13 cellular contexts compared by ENCODE assay signal in the genomic region with DNA sequence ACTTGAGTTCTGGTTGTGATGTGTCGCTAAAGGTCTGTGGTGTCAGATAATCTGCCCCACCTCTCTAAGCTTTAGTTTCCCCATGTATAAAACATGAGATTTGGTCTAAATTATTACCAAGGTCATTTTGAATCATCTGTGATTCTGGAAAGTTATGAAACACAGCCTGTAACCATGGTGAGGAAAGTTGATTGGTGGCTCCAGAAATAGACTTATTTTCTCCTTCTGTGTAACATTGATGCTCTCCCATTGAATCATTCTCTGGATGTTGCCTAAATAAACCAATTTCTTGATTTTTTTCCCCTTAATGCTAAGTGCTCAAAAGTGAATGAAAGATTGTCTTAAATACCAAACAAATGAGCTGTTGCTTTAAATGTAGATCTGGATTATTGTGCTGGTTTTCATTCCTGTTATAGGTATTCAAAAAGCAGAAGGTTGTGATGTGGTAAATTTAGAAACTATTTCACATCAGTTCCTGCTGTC. TPM values are rescaled to one million over a fixed set of nuclear protein-coding genes. Genes with fewer than 3 reads are reported as not detected.
DNase-seq lines count a peak whose midpoint lies in the region; ATAC-seq and TF ChIP-seq lines count a peak whose summit lies in the region.
"Had no signal": no experiment of that assay in that cellular context is flagged by ENCODE, and none has a peak within 500 bp of the region (broad histone marks: within the 10 kb centered on the region; RNA-seq: fewer than 3 reads in every experiment).

No MANE protein-coding gene starts in this region.

- no peak overlapping the region for H3K27ac ChIP-seq in left ventricle myocardium inferior (replicated peaks)
- H3K27ac ChIP-seq: lower lobe of right lung had no signal

- H3K36me3 Mint-ChIP-seq in activated naive CD8-positive, alpha-beta T cell treated with anti-CD3 and anti-CD28 coated beads, Interleukin-2, amount 10 ng/mL, durations not matched to agents 7 days and 5 days, result peaks cover 38% of the 10 kb centered on the region

- H3K4me3 ChIP-seq in left ventricle myocardium inferior, result no peak overlapping the region
- H3K4me3 ChIP-seq: lower lobe of right lung, skin epidermis had no signal

- no peak for TF ChIP-seq CTCF in left ventricle myocardium inferior (IDR thresholded peaks at IDR 0.05; ENCODE audit: borderline replicate concordance)

- no peaks in the 10 kb centered on the region for H3K27me3 ChIP-seq in left ventricle myocardium inferior (ENCODE audit: low read depth)

- ATAC-seq in left ventricle myocardium superior, result peak; percentile 23
- no peak for ATAC-seq in activated naive CD8-positive, alpha-beta T cell treated with anti-CD3 and anti-CD28 coated beads, Interleukin-2, amount 10 ng/mL, durations not matched to agents 7 days and 5 days (ENCODE audit: low read depth)
- ATAC-seq: HCT116 had no signal

- H3K4me1 Mint-ChIP-seq in activated naive CD8-positive, alpha-beta T cell treated with anti-CD3 and anti-CD28 coated beads, Interleukin-2, amount 10 ng/mL, durations not matched to agents 7 days and 5 days, result peaks cover 34% of the 10 kb centered on the region

- no peaks in the 10 kb centered on the region for H3K36me3 ChIP-seq in left ventricle myocardium inferior
- H3K36me3 ChIP-seq: lower lobe of right lung had no signal

- intact Hi-C loops in left ventricle myocardium superior (cut with micrococcal nuclease), result no loop called here
- intact Hi-C loops in left ventricle myocardium inferior (cut with micrococcal nuclease), result no loop called here

- POLR2A ChIA-PET in activated naive CD8-positive, alpha-beta T cell treated with anti-CD3 and anti-CD28 coated beads, Interleukin-2, amount 10 ng/mL, durations not matched to agents 7 days and 5 days (lab: Charles Lee), result no interaction called here

- no peaks in the 10 kb centered on the region for H3K27me3 Mint-ChIP-seq in activated naive CD8-positive, alpha-beta T cell treated with anti-CD3 and anti-CD28 coated beads, Interleukin-2, amount 10 ng/mL, durations not matched to agents 7 days and 5 days

- H3K4me1 ChIP-seq in left ventricle myocardium inferior, result peaks cover 38% of the 10 kb centered on the region

- H3K27ac Mint-ChIP-seq in activated naive CD8-positive, alpha-beta T cell treated with anti-CD3 and anti-CD28 coated beads, Interleukin-2, amount 10 ng/mL, durations not matched to agents 7 days and 5 days, result peak overlapping the region; percentile 37

- peaks cover 3% of the 10 kb centered on the region for H3K9me3 Mint-ChIP-seq in activated naive CD8-positive, alpha-beta T cell treated with anti-CD3 and anti-CD28 coated beads, Interleukin-2, amount 10 ng/mL, durations not matched to agents 7 days and 5 days

- H3K9me3 ChIP-seq in left ventricle myocardium inferior (replicated peaks), result no peaks in the 10 kb centered on the region
- H3K9me3 ChIP-seq: lower lobe of right lung had no signal

- DNase-seq in left ventricle myocardium superior (no peak), left ventricle myocardium inferior (no peak), hepatic stellate cell (ENCODE audit: low spot score) (peak; percentile 74), NCI-H345 (lab: John Stamatoyannopoulos, UW) (no peak), activated gamma-delta T cell (lab: John Stamatoyannopoulos, UW) (no peak), dedifferentiated amniotic fluid mesenchymal stem cell (ENCODE audit: extremely low spot score) (no peak), 8988T (no peak)
- no peak for DNase-seq in activated naive CD8-positive, alpha-beta T cell treated with anti-CD3 and anti-CD28 coated beads, Interleukin-2, amount 10 ng/mL, durations not matched to agents 7 days and 5 days
- DNase-seq: activated T-cell treated with anti-CD3 and anti-CD28 coated beads, Interleukin-2, amount 50 U/mL, for 1 hour; lower lobe of right lung; T-helper 1 cell had no signal

- H3K4me3 Mint-ChIP-seq in activated naive CD8-positive, alpha-beta T cell treated with anti-CD3 and anti-CD28 coated beads, Interleukin-2, amount 10 ng/mL, durations not matched to agents 7 days and 5 days, result peak overlapping the region; percentile 17

RNA-seq across cellular contexts. Expression of gene PCGF5, which starts 30.0 kb away (rescaled TPM):
- total RNA-seq in left ventricle myocardium superior, result 71.4 TPM
- total RNA-seq in left ventricle myocardium inferior, result 61.0 TPM
- total RNA-seq in activated naive CD8-positive, alpha-beta T cell treated with anti-CD3 and anti-CD28 coated beads, Interleukin-2, amount 10 ng/mL, durations not matched to agents 7 days and 5 days, result 10 to 100 TPM; 51.6 to 52.5 TPM
